Comparison of ENCODE assay signal across 13 cellular contexts in genomic region chr10:112970036-112970435, GRCh38.
"Had no signal": no experiment of that assay in that cellular context is flagged by ENCODE, and none has a peak within 500 bp of the region (broad histone marks: within the 10 kb centered on the region; RNA-seq: fewer than 3 reads in every experiment).

No MANE protein-coding gene starts in this region.

- DNase-seq: activated CD4-positive, alpha-beta T cell treated with anti-CD3 and anti-CD28 coated beads, Interleukin-2, amount 50 U/mL, for 4 hours; activated CD8-positive, alpha-beta memory T cell treated with anti-CD3 and anti-CD28 coated beads, Interleukin-2, amount 10 ng/mL, durations not matched to agents 7 days and 5 days; activated effector memory CD4-positive, alpha-beta T cell treated with anti-CD3 and anti-CD28 coated beads, Interleukin-2, amount 50 U/mL, for 16 hours; activated naive CD8-positive, alpha-beta T cell treated with anti-CD3 and anti-CD28 coated beads for 36 hours; activated T-cell treated with anti-CD3 and anti-CD28 coated beads, Interleukin-2, amount 50 U/mL, for 4 hours; anterior cingulate cortex; left lung; psoas muscle; stimulated activated CD4-positive, alpha-beta T cell treated with anti-CD3 and anti-CD28 coated beads, Interleukin-2, amount 100 ng/mL, for 48 hours had no signal

- H3K9me3 ChIP-seq: gastroesophageal sphincter, left lung, psoas muscle had no signal

- H3K4me3 ChIP-seq: gastroesophageal sphincter, left lung, psoas muscle had no signal

- H3K27me3 ChIP-seq: gastroesophageal sphincter, left lung had no signal

- ATAC-seq: activated CD8-positive, alpha-beta memory T cell treated with anti-CD3 and anti-CD28 coated beads, Interleukin-2, amount 10 ng/mL, durations not matched to agents 7 days and 5 days; activated T-cell treated with anti-CD3 and anti-CD28 coated beads, Interleukin-2, amount 50 U/mL, for 4 hours; gastroesophageal sphincter; left lung; natural killer cell treated with Interleukin-12 subunit alpha and Interleukin-12 subunit beta and Interleukin-15 and Interleukin-18, amount 100 ng/mL, for 72 hours; psoas muscle had no signal

- H3K27ac ChIP-seq: gastroesophageal sphincter, left lung, psoas muscle had no signal

- FAIRE-seq: keratinocyte, TTC549 had no signal
